30 cellular contexts compared by ENCODE assay signal in genomic region chr5:32136342-32136741, GRCh38.
"Had no signal": no experiment of that assay in that cellular context is flagged by ENCODE, and none has a peak within 500 bp of the region (broad histone marks: within the 10 kb centered on the region; RNA-seq: fewer than 3 reads in every experiment).

No MANE protein-coding gene starts in this region.

- H3K4me3 Mint-ChIP-seq: naive thymus-derived CD4-positive, alpha-beta T cell; stimulated activated naive CD8-positive, alpha-beta T cell treated with anti-CD3 and anti-CD28 coated beads, Interleukin-15, amount 100 ng/mL, for 72 hours had no signal

- H3K9me3 Mint-ChIP-seq: naive thymus-derived CD4-positive, alpha-beta T cell; stimulated activated naive CD8-positive, alpha-beta T cell treated with anti-CD3 and anti-CD28 coated beads, Interleukin-15, amount 100 ng/mL, for 72 hours had no signal

- H3K4me2 ChIP-seq: hepatocyte had no signal

- H3K36me3 ChIP-seq: uterus had no signal

- H2AFZ ChIP-seq: hepatocyte had no signal

- H3K4me3 ChIP-seq: coronary artery, esophagus squamous epithelium, gastrocnemius medialis, heart left ventricle, hepatocyte, left lung, pancreas, sigmoid colon, skin epidermis, suprapubic skin, transverse colon, upper lobe of right lung, uterus had no signal

- H3K27me3 Mint-ChIP-seq: naive thymus-derived CD4-positive, alpha-beta T cell; progenitor cell of endocrine pancreas; stimulated activated naive CD8-positive, alpha-beta T cell treated with anti-CD3 and anti-CD28 coated beads, Interleukin-15, amount 100 ng/mL, for 72 hours had no signal

- DNase-seq: dermis blood vessel endothelial cell; effector memory CD4-positive, alpha-beta T cell; esophagus squamous epithelium; foreskin fibroblast; gastrocnemius medialis; heart left ventricle; left cardiac atrium; left lung; mesendoderm; midbrain; naive thymus-derived CD4-positive, alpha-beta T cell; pancreas; right cardiac atrium; sigmoid colon; stimulated activated CD4-positive, alpha-beta T cell treated with anti-CD3 and anti-CD28 coated beads, Interleukin-1b, Interleukin-23, amount 100 ng/mL, for 48 hours; stimulated activated CD4-positive, alpha-beta T cell treated with anti-CD3 and anti-CD28 coated beads, Interleukin-4, amount 100 ng/mL, for 1 hour; stimulated activated CD8-positive, alpha-beta memory T cell treated with anti-CD3 and anti-CD28 coated beads, Interleukin-4, amount 100 ng/mL, for 48 hours; stimulated activated naive CD4-positive, alpha-beta T cell; stimulated activated naive CD8-positive, alpha-beta T cell treated with anti-CD3 and anti-CD28 coated beads, Interleukin-15, amount 100 ng/mL, for 72 hours; transverse colon; upper lobe of right lung; uterus had no signal

- H3K27ac Mint-ChIP-seq: naive thymus-derived CD4-positive, alpha-beta T cell; progenitor cell of endocrine pancreas; stimulated activated naive CD8-positive, alpha-beta T cell treated with anti-CD3 and anti-CD28 coated beads, Interleukin-15, amount 100 ng/mL, for 72 hours had no signal

- H3K27me3 ChIP-seq: esophagus squamous epithelium, gastrocnemius medialis, heart left ventricle, hepatocyte, left lung, neutrophil, pancreas, sigmoid colon, suprapubic skin, transverse colon, upper lobe of right lung, uterus had no signal

- FAIRE-seq: endothelial cell of umbilical vein, islet of Langerhans, pancreas had no signal

- H3K27ac ChIP-seq: coronary artery, esophagus squamous epithelium, heart left ventricle, hepatocyte, left lung, neutrophil, pancreas, sigmoid colon, skin epidermis, suprapubic skin, transverse colon, upper lobe of right lung, uterus had no signal

- ATAC-seq: heart left ventricle; left cardiac atrium; left lung; naive thymus-derived CD4-positive, alpha-beta T cell; pancreas; right cardiac atrium; stimulated activated naive CD8-positive, alpha-beta T cell treated with anti-CD3 and anti-CD28 coated beads, Interleukin-15, amount 100 ng/mL, for 72 hours; upper lobe of right lung had no signal

- H3K4me1 ChIP-seq: pancreas, suprapubic skin, upper lobe of right lung had no signal

- H3K9me3 ChIP-seq: esophagus squamous epithelium, gastrocnemius medialis, heart left ventricle, left lung, neutrophil, pancreas, sigmoid colon, suprapubic skin, transverse colon, upper lobe of right lung, uterus had no signal
